Comparison of ENCODE assay signal across 8 cellular contexts in the genomic region with DNA sequence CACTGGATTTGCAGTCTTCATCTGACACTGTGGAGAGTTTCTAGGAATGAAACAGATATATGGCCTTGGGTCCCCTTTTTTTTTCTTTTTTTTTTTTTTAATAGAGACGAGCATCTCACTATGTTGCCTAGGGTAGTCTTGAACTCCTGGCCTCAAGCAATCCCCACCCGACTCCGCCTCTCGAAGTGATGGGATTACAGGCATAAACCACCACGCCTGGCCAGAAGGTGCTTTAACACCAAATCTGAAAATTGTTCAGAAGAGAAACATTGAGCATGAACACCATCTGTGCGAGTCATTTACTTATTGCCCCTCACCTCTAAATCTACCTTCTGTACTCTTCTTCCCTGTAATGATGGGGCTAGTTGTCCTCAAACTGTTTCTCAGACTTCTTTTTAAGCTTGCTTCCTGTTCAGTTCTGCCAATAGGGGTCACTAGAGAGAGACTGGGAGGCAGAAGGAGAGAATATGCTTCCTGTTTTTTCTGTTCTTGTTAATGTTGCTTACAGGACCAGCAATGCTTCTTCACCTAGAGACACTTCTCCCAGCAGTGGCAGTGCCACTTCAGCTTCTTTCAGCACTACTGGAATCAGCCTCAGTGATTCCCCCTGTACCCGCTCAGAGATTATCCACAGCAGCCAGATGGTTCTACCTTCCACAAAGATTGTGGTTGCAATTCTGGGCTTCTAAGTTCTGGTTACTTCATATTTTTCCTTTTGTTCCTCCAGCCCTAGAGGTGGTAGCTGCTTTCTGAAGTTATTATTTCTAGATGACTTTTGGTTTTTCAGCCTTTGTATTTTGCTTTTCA. TPM values are rescaled to one million over a fixed set of nuclear protein-coding genes. Genes with fewer than 3 reads are reported as not detected.
DNase-seq lines count a peak whose midpoint lies in the region; ATAC-seq, FAIRE-seq and TF ChIP-seq lines count a peak whose summit lies in the region.

No MANE protein-coding gene starts in this region.

- FAIRE-seq in kidney (lab: Jason Lieb, UNC) = no peak

- H3K27me3 ChIP-seq in BJ (ENCODE audit: control insufficient read depth, insufficient read depth, low read length) = no peaks in the 10 kb centered on the region
- no peaks in the 10 kb centered on the region for H3K27me3 ChIP-seq in uterus

- H3K27ac Mint-ChIP-seq in T-helper 2 cell treated with Interferon-gamma antibody and Interleukin-4, amounts not matched to agents 5 μg/mL and 100 μg/mL, for 36 hours = no peak overlapping the region

- H3K9me3 ChIP-seq in kidney (ENCODE audit: control insufficient read depth in 1 of 2, low read length in 2 of 2) (no peaks in the 10 kb centered on the region), uterus (no peaks in the 10 kb centered on the region)

- H3K4me1 ChIP-seq in kidney (ENCODE audit: control insufficient read depth in 1 of 2, insufficient read depth in 1 of 2, low read depth in 1 of 2, low read length in 2 of 2) (no peaks in the 10 kb centered on the region), uterus (no peaks in the 10 kb centered on the region)

- intact Hi-C loops in kidney (cut with DNase I) (no loop called here), uterus (cut with DNase I; ENCODE audit: low total_unique reads) (no loop called here)

- H3K27me3 Mint-ChIP-seq in T-helper 2 cell treated with Interferon-gamma antibody and Interleukin-4, amounts not matched to agents 5 μg/mL and 100 μg/mL, for 36 hours (ENCODE audit: low read depth) = no peaks in the 10 kb centered on the region

- TF ChIP-seq CTCF in BJ (IDR thresholded peaks at IDR 0.05; ENCODE audit: insufficient read depth, low read depth, low read length) (peak; percentile 77), GM12875 (IDR thresholded peaks at IDR 0.05; ENCODE audit: borderline replicate concordance, insufficient read depth, low read depth, low read length) (peak; percentile 71), astrocyte of the spinal cord (IDR thresholded peaks at IDR 0.05; ENCODE audit: low read depth, low read length) (peak; percentile 94), kidney (IDR thresholded peaks at IDR 0.05; ENCODE audit: borderline replicate concordance, extremely low read depth, insufficient read depth) (peak; percentile 51), uterus (IDR thresholded peaks at IDR 0.05) (peak; percentile 36 to 68 (median 48))

- H3K27ac ChIP-seq in kidney (ENCODE audit: low read depth in 2 of 2, low read length in 2 of 2) = no peak overlapping the region
- peak overlapping the region in 1 of 2 donors; percentile 5 for H3K27ac ChIP-seq in uterus

- H3K4me3 ChIP-seq in BJ (ENCODE audit: low read depth, low read length) = no peak overlapping the region
- H3K4me3 ChIP-seq in GM12875 (ENCODE audit: low read depth, low read length) = no peak overlapping the region
- no peak overlapping the region for H3K4me3 ChIP-seq in astrocyte of the spinal cord (ENCODE audit: low read depth, low read length)
- no peak overlapping the region for H3K4me3 ChIP-seq in kidney (ENCODE audit: low read length in 2 of 2)
- no peak overlapping the region for H3K4me3 ChIP-seq in uterus

- DNase-seq in BJ (ENCODE audit: low read depth) (no peak), NCI-H526 treated with DMSO at 0.1 percent for 48 hours (lab: John Stamatoyannopoulos, UW) (peak; percentile 59), astrocyte of the spinal cord (ENCODE audit: low read depth, low spot score) (peak; percentile 81), kidney (no peak), uterus (no peak)
- no peak for DNase-seq in T-helper 2 cell treated with Interferon-gamma antibody and Interleukin-4, amounts not matched to agents 5 μg/mL and 100 μg/mL, for 36 hours (ENCODE audit: low spot score)

- H3K4me3 Mint-ChIP-seq in T-helper 2 cell treated with Interferon-gamma antibody and Interleukin-4, amounts not matched to agents 5 μg/mL and 100 μg/mL, for 36 hours = no peak overlapping the region

- peaks cover 1% of the 10 kb centered on the region for H3K9me3 Mint-ChIP-seq in T-helper 2 cell treated with Interferon-gamma antibody and Interleukin-4, amounts not matched to agents 5 μg/mL and 100 μg/mL, for 36 hours

- CTCF ChIA-PET in BJ (lab: Yijun Ruan, JAX) = interaction anchor here (0.5 to 6.7 kb wide), 23 partner anchors 8 to 1054 kb away, joined by 3 to 32 read pairs (median 4); no protein-coding TSS in a partner anchor

- ATAC-seq in GM18907 (IDR thresholded peaks at IDR 0.05; ENCODE audit: unreplicated experiment) = no peak

- in situ Hi-C loops in astrocyte of the spinal cord (cut with HindIII; ENCODE audit: low sequenced_read_pairs) = no loop called here

- no peak overlapping the region for H3K9ac ChIP-seq in kidney (ENCODE audit: low read length in 2 of 2)

- POLR2A ChIA-PET in BJ (lab: Charles Lee) = interaction anchor here (1.0 kb wide), 1 partner anchor 22 kb away, joined by 3 read pairs; no protein-coding TSS in a partner anchor

- H3K36me3 ChIP-seq in BJ (ENCODE audit: control insufficient read depth, insufficient read depth, low read length) = no peaks in the 10 kb centered on the region
- H3K36me3 ChIP-seq in kidney (ENCODE audit: control insufficient read depth in 1 of 2, insufficient read depth in 2 of 2, low read length in 2 of 2) = no peaks in the 10 kb centered on the region
- no peaks in the 10 kb centered on the region for H3K36me3 ChIP-seq in uterus

- TF ChIP-seq POLR2A in uterus (IDR thresholded peaks at IDR 0.05) = no peak

- peaks cover 11% of the 10 kb centered on the region for H3K36me3 Mint-ChIP-seq in T-helper 2 cell treated with Interferon-gamma antibody and Interleukin-4, amounts not matched to agents 5 μg/mL and 100 μg/mL, for 36 hours (ENCODE audit: low read depth)

- peaks cover 13% of the 10 kb centered on the region for H3K4me1 Mint-ChIP-seq in T-helper 2 cell treated with Interferon-gamma antibody and Interleukin-4, amounts not matched to agents 5 μg/mL and 100 μg/mL, for 36 hours (ENCODE audit: low read depth)

RNA-seq across cellular contexts. Expression of a gene that starts 20.8 kb away (rescaled TPM):
- polyA plus RNA-seq in BJ (2011; rRNA removed) = 43.0 and 75.4 TPM in 2 replicates
- polyA minus RNA-seq in BJ (2011; rRNA and poly(A)+ RNA removed) = 80.8 and 172 TPM in 2 replicates
- total RNA-seq in kidney = 59.7 TPM
- polyA plus RNA-seq in kidney (ENCODE audit: insufficient read depth, low read depth, low replicate concordance) = 25.2 TPM
- 10 to 100 TPM; 24.6 to 82.7 (median 61.0) TPM for total RNA-seq in uterus

Comparison
In these comparisons a context has a peak if more than half of its experiments do, and no peak if none do; other contexts are left out.
1. DNase-seq: peak in NCI-H526 treated with DMSO at 0.1 percent for 48 hours (single experiment) and astrocyte of the spinal cord (single experiment); none in BJ (single experiment), kidney (single experiment), uterus (0 of 2) and T-helper 2 cell treated with Interferon-gamma antibody and Interleukin-4, amounts not matched to agents 5 μg/mL and 100 μg/mL, for 36 hours (single experiment).
2. Peak in every context shown above with its lines, with median percentiles within 50 percentile points of each other: CTCF ChIP-seq.